ENCODE assay signal across 8 cellular contexts in the genomic region with DNA sequence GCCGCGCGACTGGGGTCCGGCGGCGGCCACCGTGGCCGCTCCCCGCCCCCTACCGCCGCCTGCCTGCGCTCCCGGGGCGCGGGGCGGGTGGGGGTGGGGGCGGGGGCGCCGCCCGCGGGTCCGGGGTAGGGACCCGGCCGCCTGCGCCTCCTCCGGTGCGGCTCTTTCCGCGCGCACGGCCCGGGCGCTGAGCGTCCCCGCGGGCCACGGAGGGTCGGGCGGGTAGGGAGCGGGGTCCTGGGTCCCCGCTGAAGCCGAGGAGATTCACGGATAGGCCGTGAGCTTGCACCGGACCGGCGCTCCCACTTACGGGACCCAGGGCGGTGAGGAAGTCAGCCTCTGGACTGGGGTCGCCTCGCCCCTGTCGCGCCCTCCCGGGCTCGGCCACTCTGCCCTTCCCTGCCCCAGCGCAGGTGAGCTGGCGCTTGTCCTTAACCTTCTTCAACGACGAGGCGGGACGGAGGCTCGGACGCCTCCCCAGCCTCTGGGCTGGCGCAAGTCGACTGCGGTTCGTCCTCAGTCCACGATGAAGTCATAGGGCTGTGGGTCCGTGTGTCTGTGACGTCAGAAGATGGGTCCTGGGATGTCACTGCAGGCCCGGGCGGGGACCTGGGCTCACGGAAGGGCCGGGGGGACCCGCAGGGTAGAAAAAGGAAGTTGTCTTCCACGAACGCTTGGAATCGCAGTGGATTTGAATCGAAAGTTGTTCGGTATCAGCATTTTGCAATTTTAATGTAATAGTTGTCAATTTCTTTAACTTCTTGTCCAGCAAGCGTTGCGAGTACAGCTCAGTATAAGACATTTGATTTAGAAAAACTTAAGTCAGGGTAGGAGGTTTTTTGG. TPM values are rescaled to one million over a fixed set of nuclear protein-coding genes. Genes with fewer than 3 reads are reported as not detected.
DNase-seq lines count a peak whose midpoint lies in the region; ATAC-seq and TF ChIP-seq lines count a peak whose summit lies in the region.

No MANE protein-coding gene starts in this region.

- H3K4me1 ChIP-seq in DOHH2 (ENCODE audit: control insufficient read depth, low read length) = peaks cover 39% of the 10 kb centered on the region

- H3K27me3 ChIP-seq in DOHH2 (ENCODE audit: control insufficient read depth, low read length) = no peaks in the 10 kb centered on the region

- H4K20me1 ChIP-seq in DOHH2 (ENCODE audit: control insufficient read depth, insufficient read depth, low read depth, low read length) = peaks cover 2% of the 10 kb centered on the region

- peaks cover 52% of the 10 kb centered on the region for H3K79me2 ChIP-seq in DOHH2 (ENCODE audit: control insufficient read depth, low read length)

- H3K27me3 Mint-ChIP-seq in IgD-negative memory B cell (no peaks in the 10 kb centered on the region), neural crest cell (ENCODE audit: low read depth) (peaks cover 2% of the 10 kb centered on the region)

- H3K9me2 ChIP-seq in DOHH2 (replicated peaks; ENCODE audit: control insufficient read depth, low read length) = no peaks in the 10 kb centered on the region

- H3K27ac ChIP-seq in DOHH2 (ENCODE audit: low read depth, low read length) = peak overlapping the region; percentile 30; the same call in 1 of the 2 replicates

- peaks cover 4% of the 10 kb centered on the region; the same call in 1 of the 2 replicates for H3K36me3 ChIP-seq in DOHH2 (ENCODE audit: control insufficient read depth, low read length)

- peak; percentile 12 for DNase-seq in SHP77 treated with DMSO at 0.1 percent for 48 hours (lab: John Stamatoyannopoulos, UW)
- peak; percentile 22 for DNase-seq in activated gamma-delta T cell treated with Interleukin-2 at 50 U/mL for 16 hours
- DNase-seq in foreskin fibroblast = peak; percentile 70 to 85
- DNase-seq in neural crest cell (ENCODE audit: low read depth, low spot score) = peak; percentile 53
- DNase-seq in stromal cell of bone marrow (ENCODE audit: low read depth) = peak; percentile 66

- TF ChIP-seq CTCF in DOHH2 (IDR thresholded peaks at IDR 0.05; ENCODE audit: low read depth, low read length, poor library complexity, severe bottlenecking) (no peak), foreskin fibroblast (IDR thresholded peaks at IDR 0.05; ENCODE audit: low read depth, low read length) (no peak), neural crest cell (conservative IDR thresholded peaks at IDR 0.05) (no peak)

- H3K36me3 Mint-ChIP-seq in IgD-negative memory B cell = no peaks in the 10 kb centered on the region
- H3K36me3 Mint-ChIP-seq in neural crest cell (ENCODE audit: low read depth) = no peaks in the 10 kb centered on the region

- H3K9me3 Mint-ChIP-seq in IgD-negative memory B cell (no peaks in the 10 kb centered on the region), neural crest cell (no peaks in the 10 kb centered on the region)

- H3K27ac Mint-ChIP-seq in IgD-negative memory B cell (peak overlapping the region; percentile 91 to 99 (median 98)), neural crest cell (ENCODE audit: unreplicated experiment) (peak overlapping the region; percentile 96)

- peak overlapping the region; percentile 87 for H3K4me2 ChIP-seq in DOHH2 (ENCODE audit: low read length)

- no peaks in the 10 kb centered on the region for H3K9me3 ChIP-seq in DOHH2 (ENCODE audit: control insufficient read depth, insufficient read depth, low read length)

- H3K4me3 Mint-ChIP-seq in IgD-negative memory B cell = peak overlapping the region; percentile 91 to 99 (median 95)
- peak overlapping the region; percentile 90 for H3K4me3 Mint-ChIP-seq in neural crest cell

- peak overlapping the region; percentile 98 for H3K4me3 ChIP-seq in DOHH2 (ENCODE audit: low read length)
- H3K4me3 ChIP-seq in foreskin fibroblast (ENCODE audit: low read depth in 1 of 2, low read length in 2 of 2) = peak overlapping the region; percentile 92 to 93

- peaks cover 17 to 39% (median 32%) of the 10 kb centered on the region in 3 donors for H3K4me1 Mint-ChIP-seq in IgD-negative memory B cell
- H3K4me1 Mint-ChIP-seq in neural crest cell = peaks cover 33% of the 10 kb centered on the region

- ATAC-seq in GM21576 (IDR thresholded peaks at IDR 0.05; ENCODE audit: unreplicated experiment) = peak; percentile 31

- H3F3A ChIP-seq in DOHH2 (ENCODE audit: control insufficient read depth, insufficient read depth) = no peaks in the 10 kb centered on the region

RNA-seq across cellular contexts. Expression of gene FBXO34, which starts 0.6 kb away (rescaled TPM):
- 23.7 TPM for polyA plus RNA-seq in IgD-negative memory B cell
- total RNA-seq in neural crest cell = 17.1 and 17.2 TPM in 2 replicates

Comparison
In these comparisons a context has a peak if more than half of its experiments do, and no peak if none do; other contexts are left out.
1. Peak in every context shown above with its lines: DNase-seq, ATAC-seq, H3K4me3 ChIP-seq and H3K27ac ChIP-seq.
2. DNase-seq: peak in every context shown above with its lines; median percentile 78 in foreskin fibroblast; 66 in stromal cell of bone marrow; 53 in neural crest cell; 22 in activated gamma-delta T cell treated with Interleukin-2 at 50 U/mL for 16 hours; 12 in SHP77 treated with DMSO at 0.1 percent for 48 hours.